In genomic region chr12:116408489-116409217, GRCh38 we compare ENCODE assay signal across 19 cellular contexts.
"Had no signal": no experiment of that assay in that cellular context is flagged by ENCODE, and none has a peak within 500 bp of the region (broad histone marks: within the 10 kb centered on the region; RNA-seq: fewer than 3 reads in every experiment).

No MANE protein-coding gene starts in this region.

- ATAC-seq: heart right ventricle, left lobe of liver, sciatic nerve had no signal

- H3K27me3 Mint-ChIP-seq: naive B cell, type B pancreatic cell had no signal

- FAIRE-seq: frontal cortex, islet of Langerhans, urothelium cell line had no signal

- H3K4me3 ChIP-seq: dorsolateral prefrontal cortex, heart right ventricle, skin epidermis had no signal

- H3K9me3 Mint-ChIP-seq: naive B cell, type B pancreatic cell had no signal

- H3K27me3 ChIP-seq: dorsolateral prefrontal cortex, heart right ventricle, neutrophil had no signal

- H3K9me3 ChIP-seq: heart right ventricle, neutrophil had no signal

- H3K27ac Mint-ChIP-seq: type B pancreatic cell had no signal

- H3K36me3 Mint-ChIP-seq: naive B cell, type B pancreatic cell had no signal

- DNase-seq: cortex of kidney; dorsolateral prefrontal cortex; effector CD8-positive, alpha-beta T cell; heart right ventricle; hypothalamus; kidney glomerular epithelial cell; mammary epithelial cell; midbrain; naive B cell; stimulated activated CD4-positive, alpha-beta T cell treated with anti-CD3 and anti-CD28 coated beads, Interleukin-2, amount 100 ng/mL, for 48 hours; stimulated activated naive CD4-positive, alpha-beta T cell treated with Interleukin-2 at 50 U/mL for 16 hours had no signal

- H3K4me3 Mint-ChIP-seq: naive B cell, type B pancreatic cell had no signal

- H3K27ac ChIP-seq: dorsolateral prefrontal cortex, heart right ventricle, neutrophil, skin epidermis had no signal

- H3K36me3 ChIP-seq: heart right ventricle, neutrophil had no signal
